24 cellular contexts compared by ENCODE assay signal in genomic region chr11:79054636-79055035, GRCh38.
DNase-seq lines count a peak whose midpoint lies in the region; ATAC-seq, FAIRE-seq and TF ChIP-seq lines count a peak whose summit lies in the region.
"Had no signal": no experiment of that assay in that cellular context is flagged by ENCODE, and none has a peak within 500 bp of the region (broad histone marks: within the 10 kb centered on the region; RNA-seq: fewer than 3 reads in every experiment).

No MANE protein-coding gene starts in this region.

- no peaks in the 10 kb centered on the region for H3K36me3 ChIP-seq in GM23248 (ENCODE audit: low read depth)
- no peaks in the 10 kb centered on the region for H3K36me3 ChIP-seq in bronchial epithelial cell (ENCODE audit: control insufficient read depth, insufficient read depth, low read length)
- H3K36me3 ChIP-seq in H7 (replicated peaks; ENCODE audit: control insufficient read depth, insufficient read depth, low read length) = no peaks in the 10 kb centered on the region
- H3K36me3 ChIP-seq in vagina = no peaks in the 10 kb centered on the region
- H3K36me3 ChIP-seq: ascending aorta had no signal

- H3K27ac ChIP-seq in GM23248 (no peak overlapping the region), vagina (no peak overlapping the region)
- H3K27ac ChIP-seq: ascending aorta, parathyroid adenoma had no signal

- no peak overlapping the region for H3K4me3 ChIP-seq in GM23248
- H3K4me3 ChIP-seq in bronchial epithelial cell (ENCODE audit: low read depth, low read length) = no peak overlapping the region
- no peak overlapping the region for H3K4me3 ChIP-seq in H7 (ENCODE audit: insufficient read depth, low read depth, low read length)
- no peak overlapping the region for H3K4me3 ChIP-seq in vagina
- H3K4me3 ChIP-seq: ascending aorta, lung had no signal

- no peaks in the 10 kb centered on the region for H4K20me1 ChIP-seq in GM23248 (ENCODE audit: insufficient read depth)

- H3K9me2 ChIP-seq in GM23248 (ENCODE audit: insufficient read depth) = no peaks in the 10 kb centered on the region

- no peak for ATAC-seq in GM18861 (IDR thresholded peaks at IDR 0.05; ENCODE audit: unreplicated experiment)
- ATAC-seq: Right ventricle myocardium inferior had no signal

- H3K4me1 ChIP-seq in GM23248 (ENCODE audit: insufficient read depth) (peaks cover 16% of the 10 kb centered on the region), vagina (peaks cover 5% of the 10 kb centered on the region)
- H3K4me1 ChIP-seq: ascending aorta, parathyroid adenoma had no signal

- no peak overlapping the region for H3K9ac ChIP-seq in GM23248
- H3K9ac ChIP-seq: parathyroid adenoma had no signal

- no peak overlapping the region for H2AFZ ChIP-seq in GM23248
- H2AFZ ChIP-seq: parathyroid adenoma had no signal

- no peak for TF ChIP-seq CTCF in bronchial epithelial cell (IDR thresholded peaks at IDR 0.05; ENCODE audit: insufficient read depth, low read length, severe bottlenecking)
- TF ChIP-seq CTCF in vagina (IDR thresholded peaks at IDR 0.05) = no peak

- intact Hi-C loops in vagina (cut with DNase I) = no loop called here

- in situ Hi-C loops in GM23248 (cut with MboI) = no loop called here

- DNase-seq in GM23248 (peak; percentile 25), NCI-H226 (peak; percentile 12), bronchial epithelial cell (ENCODE audit: low read depth) (peak; percentile 40), kidney tubule cell (ENCODE audit: low spot score) (peak; percentile 25), UCSD-AML1 (lab: John Stamatoyannopoulos, UW; ENCODE audit: unreplicated experiment) (no peak), H7 (no peak), vagina (ENCODE audit: extremely low spot score in 2 of 2) (no peak)
- DNase-seq: activated CD4-positive, alpha-beta T cell treated with anti-CD3 and anti-CD28 coated beads, Interleukin-2, amount 50 U/mL, for 48 hours; activated naive CD4-positive, alpha-beta T cell treated with anti-CD3 and anti-CD28 coated beads for 36 hours; activated T-cell treated with anti-CD3 and anti-CD28 coated beads, Interleukin-2, amount 50 U/mL, for 1 hour; CD8-positive, alpha-beta memory T cell; cortex of kidney; glutamatergic neuron; immature natural killer cell; MM.1S; NCI-H1694 treated with DMSO at 0.1 percent for 48 hours; stimulated activated CD8-positive, alpha-beta memory T cell treated with anti-CD3 and anti-CD28 coated beads, Interleukin-4, amount 100 ng/mL, for 48 hours; substantia nigra; T-helper 1 cell had no signal

- peaks cover 30% of the 10 kb centered on the region for H3F3A ChIP-seq in GM23248 (ENCODE audit: insufficient read depth)

- H3K4me2 ChIP-seq in GM23248 (ENCODE audit: unreplicated experiment) = no peak overlapping the region

- WGBS in GM23248 (ENCODE audit: low coverage in 1 of 2, low lambda C conversion rate in 2 of 2, missing lambda C conversion rate in 2 of 2), 2 experiments = 52% methylated on average over 3 of the region's 3 CpGs

- no peaks in the 10 kb centered on the region for H3K9me3 ChIP-seq in GM23248 (ENCODE audit: low read depth)
- H3K9me3 ChIP-seq in vagina = no peaks in the 10 kb centered on the region
- H3K9me3 ChIP-seq: ascending aorta had no signal

- no peak for FAIRE-seq in bronchial epithelial cell (lab: Jason Lieb, UNC)

- H3K27me3 ChIP-seq in GM23248 (replicated peaks; ENCODE audit: insufficient read depth) = peaks cover 9% of the 10 kb centered on the region
- H3K27me3 ChIP-seq in bronchial epithelial cell (ENCODE audit: control insufficient read depth, insufficient read depth, low read length) = no peaks in the 10 kb centered on the region
- no peaks in the 10 kb centered on the region for H3K27me3 ChIP-seq in H7 (ENCODE audit: control insufficient read depth, insufficient read depth, low read length)
- H3K27me3 ChIP-seq in vagina = no peaks in the 10 kb centered on the region
- H3K27me3 ChIP-seq: ascending aorta had no signal

- no peaks in the 10 kb centered on the region for H3K79me2 ChIP-seq in GM23248 (ENCODE audit: insufficient read depth)
- H3K79me2 ChIP-seq: parathyroid adenoma had no signal

- no peak for TF ChIP-seq POLR2A in vagina (IDR thresholded peaks at IDR 0.05)

Comparison
In these comparisons a context has a peak if more than half of its experiments do, and no peak if none do; other contexts are left out.
1. DNase-seq: peak in GM23248 (single experiment), NCI-H226 (single experiment), bronchial epithelial cell (single experiment) and kidney tubule cell (single experiment); none in UCSD-AML1 (single experiment), H7 (single experiment) and vagina (0 of 2).